ENCODE assay signal across 8 cellular contexts in genomic region chr1:151720974-151721787, GRCh38. TPM values are rescaled to one million over a fixed set of nuclear protein-coding genes. Genes with fewer than 3 reads are reported as not detected.
A peak's percentile ranks its signal among the peaks of the same experiment; 100 is the strongest.
DNase-seq lines count a peak whose midpoint lies in the region; ATAC-seq and TF ChIP-seq lines count a peak whose summit lies in the region.

TSS of gene RIIAD1 (plus strand) at chr1:151721522. CDS start at chr1:151721537, 15 bp downstream.

- DNase-seq in AG20443 (ENCODE audit: low spot score) (peak; percentile 93), NCI-H2227 (lab: John Stamatoyannopoulos, UW; ENCODE audit: unreplicated experiment) (peak; percentile 75), left cardiac atrium (no peak), retinal pigment epithelial cell (ENCODE audit: low read depth) (no peak)
- peak; percentile 10 for DNase-seq in activated gamma-delta T cell treated with anti-CD3 and anti-CD28 coated beads, Interleukin-2, amount 50 U/mL, for 16 hours (ENCODE audit: low read depth)

- intact Hi-C loops in left cardiac atrium (cut with DNase I), result loop anchor here in 1 of 2 donors (5.0 kb wide), 1 partner anchor 109 kb away; the partner anchor contains the start of gene SNX27

- ATAC-seq in GM19455 (IDR thresholded peaks at IDR 0.05; ENCODE audit: unreplicated experiment), result peak; percentile 65
- ATAC-seq in left cardiac atrium, result peak; percentile 88 to 92
- no peak for ATAC-seq in HG02840 (IDR thresholded peaks at IDR 0.05; ENCODE audit: low FRiP score, unreplicated experiment)
- ATAC-seq in HG03565 (IDR thresholded peaks at IDR 0.05; ENCODE audit: unreplicated experiment), result no peak

- H3K4me3 ChIP-seq in retinal pigment epithelial cell (ENCODE audit: low read length), result peak within 1 kb of the TSS; percentile 36

- TF ChIP-seq CTCF in retinal pigment epithelial cell (conservative IDR thresholded peaks at IDR 0.05; ENCODE audit: low read depth, low read length), result no peak

RNA-seq across cellular contexts. Expression of gene RIIAD1, which starts in this region (rescaled TPM):
- total RNA-seq in left cardiac atrium, result 1 to 10 TPM; 3.3 TPM

Comparison
In these comparisons a context has a peak if more than half of its experiments do, and no peak if none do; other contexts are left out.
1. DNase-seq: peak in AG20443 (single experiment), NCI-H2227 (single experiment) and activated gamma-delta T cell treated with anti-CD3 and anti-CD28 coated beads, Interleukin-2, amount 50 U/mL, for 16 hours (single experiment); none in left cardiac atrium (single experiment) and retinal pigment epithelial cell (single experiment).
2. ATAC-seq: peak in GM19455 (single experiment) and left cardiac atrium (2 of 2); none in HG02840 (single experiment) and HG03565 (single experiment).